ENCODE assay signal across 8 cellular contexts in the genomic region with DNA sequence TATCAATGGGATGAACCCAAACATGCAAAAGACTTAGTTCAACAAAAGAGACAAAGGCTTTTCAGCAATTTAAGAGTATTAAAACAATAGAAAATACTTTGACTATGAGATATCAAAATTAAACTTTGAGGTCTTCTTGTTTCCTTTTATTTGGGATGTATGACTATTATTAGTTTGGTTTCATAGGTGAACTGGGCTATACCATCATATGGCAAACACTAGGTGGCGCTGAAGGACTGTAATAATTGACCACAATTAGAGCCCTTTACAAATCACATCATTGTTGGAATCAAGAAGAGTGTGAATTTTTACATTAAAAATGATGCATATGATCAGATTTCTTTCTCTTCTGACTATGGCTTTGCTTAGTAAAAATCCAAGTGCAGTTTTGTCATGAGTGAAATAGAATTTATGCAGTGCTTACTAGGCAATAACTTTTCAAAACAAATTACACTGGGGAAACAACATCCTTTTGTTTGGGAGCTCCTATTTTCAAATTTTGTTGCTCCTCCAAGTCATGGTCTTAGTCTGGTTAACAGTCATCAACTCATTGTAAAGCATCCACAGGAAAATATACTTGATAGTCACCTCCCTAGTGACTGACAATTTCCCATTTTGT. TPM values are rescaled to one million over a fixed set of nuclear protein-coding genes. Genes with fewer than 3 reads are reported as not detected.
DNase-seq lines count a peak whose midpoint lies in the region; ATAC-seq and TF ChIP-seq lines count a peak whose summit lies in the region.

No MANE protein-coding gene starts in this region.

- DNase-seq in COLO829 (ENCODE audit: low spot score) (peak; percentile 67), NCI-H2227 treated with DMSO at 0.1 percent for 48 hours (lab: John Stamatoyannopoulos, UW) (peak; percentile 74), germinal center (ENCODE audit: low spot score) (peak; percentile 16), sigmoid colon (no peak), epidermal melanocyte (ENCODE audit: insufficient read length, low spot score) (no peak)
- peak; percentile 61 for DNase-seq in activated CD4-positive, alpha-beta T cell treated with anti-CD3 and anti-CD28 coated beads, Interleukin-2, amount 10 ng/mL, durations not matched to agents 7 days and 5 days

- H3K27ac ChIP-seq in sigmoid colon, result no peak overlapping the region

- no peaks in the 10 kb centered on the region for H3K9me3 ChIP-seq in sigmoid colon

- TF ChIP-seq CTCF in sigmoid colon (IDR thresholded peaks at IDR 0.05), result peak in 3 of 4 experiments; percentile 38 to 73 (median 48)

- H3K9me3 Mint-ChIP-seq in activated CD4-positive, alpha-beta T cell treated with anti-CD3 and anti-CD28 coated beads, Interleukin-2, amount 10 ng/mL, durations not matched to agents 7 days and 5 days, result no peaks in the 10 kb centered on the region

- no peak overlapping the region for H3K4me3 ChIP-seq in sigmoid colon

- TF ChIP-seq POLR2A in sigmoid colon (IDR thresholded peaks at IDR 0.05), result no peak

- H3K27me3 Mint-ChIP-seq in activated CD4-positive, alpha-beta T cell treated with anti-CD3 and anti-CD28 coated beads, Interleukin-2, amount 10 ng/mL, durations not matched to agents 7 days and 5 days, result peaks cover 3% of the 10 kb centered on the region

- H3K27me3 ChIP-seq in sigmoid colon, result no peaks in the 10 kb centered on the region

- H3K36me3 ChIP-seq in sigmoid colon, result no peaks in the 10 kb centered on the region

- POLR2A ChIA-PET in activated CD4-positive, alpha-beta T cell treated with anti-CD3 and anti-CD28 coated beads, Interleukin-2, amount 10 ng/mL, durations not matched to agents 7 days and 5 days (lab: Charles Lee), result no interaction called here

- ATAC-seq in GM18520 (IDR thresholded peaks at IDR 0.05; ENCODE audit: unreplicated experiment) (peak; percentile 56), HG03095 (IDR thresholded peaks at IDR 0.05; ENCODE audit: unreplicated experiment) (peak; percentile 81)

- intact Hi-C loops in sigmoid colon (cut with DNase I), result loop anchor here (2.0 kb wide), 1 partner anchor 1994 kb away; no protein-coding TSS in a partner anchor

- H3K4me3 Mint-ChIP-seq in activated CD4-positive, alpha-beta T cell treated with anti-CD3 and anti-CD28 coated beads, Interleukin-2, amount 10 ng/mL, durations not matched to agents 7 days and 5 days, result no peak overlapping the region

- no peaks in the 10 kb centered on the region for H3K4me1 ChIP-seq in sigmoid colon

- H3K4me1 Mint-ChIP-seq in activated CD4-positive, alpha-beta T cell treated with anti-CD3 and anti-CD28 coated beads, Interleukin-2, amount 10 ng/mL, durations not matched to agents 7 days and 5 days, result no peaks in the 10 kb centered on the region

- TF ChIP-seq EP300 in sigmoid colon (IDR thresholded peaks at IDR 0.05), result no peak

- CTCF ChIA-PET in activated CD4-positive, alpha-beta T cell treated with anti-CD3 and anti-CD28 coated beads, Interleukin-2, amount 10 ng/mL, durations not matched to agents 7 days and 5 days (lab: Charles Lee), result interaction anchor here (0.6 kb wide), 1 partner anchor 1437 kb away, joined by 3 read pairs; no protein-coding TSS in a partner anchor

- WGBS in sigmoid colon, 2 donors, result 0% methylated on average over 1 of the region's 1 CpG

- H3K36me3 Mint-ChIP-seq in activated CD4-positive, alpha-beta T cell treated with anti-CD3 and anti-CD28 coated beads, Interleukin-2, amount 10 ng/mL, durations not matched to agents 7 days and 5 days (ENCODE audit: low read depth), result no peaks in the 10 kb centered on the region

- H3K27ac Mint-ChIP-seq in activated CD4-positive, alpha-beta T cell treated with anti-CD3 and anti-CD28 coated beads, Interleukin-2, amount 10 ng/mL, durations not matched to agents 7 days and 5 days, result no peak overlapping the region

RNA-seq across cellular contexts. Expression of gene NXPH1, which starts 14.7 kb away (rescaled TPM):
- total RNA-seq in activated CD4-positive, alpha-beta T cell treated with anti-CD3 and anti-CD28 coated beads, Interleukin-2, amount 10 ng/mL, durations not matched to agents 7 days and 5 days, result not detected
- total RNA-seq in sigmoid colon, result not detected
- polyA plus RNA-seq in sigmoid colon, result not detected

Comparison
In these comparisons a context has a peak if more than half of its experiments do, and no peak if none do; other contexts are left out.
1. DNase-seq: peak in COLO829 (single experiment), NCI-H2227 treated with DMSO at 0.1 percent for 48 hours (single experiment), activated CD4-positive, alpha-beta T cell treated with anti-CD3 and anti-CD28 coated beads, Interleukin-2, amount 10 ng/mL, durations not matched to agents 7 days and 5 days (single experiment) and germinal center (single experiment); none in sigmoid colon (single experiment) and epidermal melanocyte (single experiment).